Comparison of ENCODE assay signal across 25 cellular contexts in the genomic region with DNA sequence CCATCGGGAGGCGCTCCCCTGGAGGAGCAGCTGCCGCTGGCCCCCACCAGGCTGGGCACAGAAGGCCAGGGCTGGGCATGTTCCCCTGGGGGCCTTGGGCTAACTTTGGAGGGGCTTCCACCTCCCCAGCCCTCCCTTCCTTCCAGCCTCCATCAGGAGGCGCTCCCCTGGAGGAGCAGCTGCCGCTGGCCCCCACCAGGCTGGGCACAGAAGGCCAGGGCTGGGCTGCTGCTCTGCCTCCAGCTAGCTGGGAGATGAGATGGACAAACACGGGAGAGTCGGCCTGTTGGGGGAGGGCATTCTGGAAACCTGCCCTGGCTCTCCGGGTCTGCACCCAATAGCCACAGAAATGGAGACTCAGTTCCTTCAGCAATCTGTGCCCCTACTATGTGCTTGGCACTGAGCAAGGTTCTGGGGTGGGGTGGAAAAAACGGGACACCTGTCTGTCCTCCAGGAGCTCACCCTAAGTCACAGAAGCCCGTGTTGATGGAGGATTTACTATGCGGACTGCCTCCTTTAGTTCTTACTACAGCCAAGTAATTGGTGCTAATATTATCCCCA. TPM values are rescaled to one million over a fixed set of nuclear protein-coding genes. Genes with fewer than 3 reads are reported as not detected.
A peak's percentile ranks its signal among the peaks of the same experiment; 100 is the strongest.
DNase-seq lines count a peak whose midpoint lies in the region; ATAC-seq, FAIRE-seq and TF ChIP-seq lines count a peak whose summit lies in the region.
"Had no signal": no experiment of that assay in that cellular context is flagged by ENCODE, and none has a peak within 500 bp of the region (broad histone marks: within the 10 kb centered on the region; RNA-seq: fewer than 3 reads in every experiment).

No MANE protein-coding gene starts in this region.

- H3K4me1 ChIP-seq in K562 (replicated peaks in 1 of 2; ENCODE audit: control insufficient read depth in 2 of 2, insufficient read depth in 2 of 2, low read length in 2 of 2) (peaks cover 0 to 22% of the 10 kb centered on the region in 2 experiments; a peak in 3 of 5 replicates), muscle layer of duodenum (ENCODE audit: control insufficient read depth in 1 of 2, insufficient read depth in 2 of 2, low read length in 2 of 2) (peaks cover 9 to 50% of the 10 kb centered on the region in 2 donors), stomach smooth muscle (ENCODE audit: control insufficient read depth, insufficient read depth, low read length) (peaks cover 58% of the 10 kb centered on the region), spleen (peaks cover 0 to 53% (median 28%) of the 10 kb centered on the region in 6 donors)
- H3K4me1 ChIP-seq: SJSA1 had no signal

- no peak for TF ChIP-seq EP300 in K562 (IDR thresholded peaks at IDR 0.05; ENCODE audit: low read length)

- no peak overlapping the region for H3K9ac ChIP-seq in K562 (ENCODE audit: insufficient read depth in 1 of 2, low read depth in 2 of 2, low read length in 2 of 2)
- H3K9ac ChIP-seq in stomach smooth muscle (ENCODE audit: low read length in 2 of 2), result no peak overlapping the region

- H3K4me3 Mint-ChIP-seq in HFFc6, result no peak overlapping the region

- H3K27ac Mint-ChIP-seq in HFFc6, result no peak overlapping the region
- H3K27ac Mint-ChIP-seq: T-cell had no signal

- peaks cover 10% of the 10 kb centered on the region; the same call in 1 of the 2 replicates for H3K4me1 Mint-ChIP-seq in HFFc6 (ENCODE audit: low read depth)

- H4K20me1 ChIP-seq in K562 (replicated peaks; ENCODE audit: control insufficient read depth, insufficient read depth, low read length), result no peaks in the 10 kb centered on the region

- intact Hi-C loops in K562 (cut with micrococcal nuclease) (no loop called here), spleen (cut with DNase I; ENCODE audit: low total_unique reads) (no loop called here)

- TF ChIP-seq RAD21 in K562 (CRISPR knock-in tag; conservative IDR thresholded peaks at IDR 0.05 in 1 of 2, IDR thresholded peaks at IDR 0.05 in 1 of 2), result no peak

- POLR2A ChIA-PET in K562 (lab: Yijun Ruan, JAX), result interaction anchor here (0.6 to 1.2 kb wide), 4 partner anchors 10 to 286 kb away, joined by 3 read pairs; no protein-coding TSS in a partner anchor

- no TSS peak for BruUV-seq in K562 (replicated peaks; lab: Mats Ljungman, UMichigan)

- H3K4me2 ChIP-seq in K562 (ENCODE audit: insufficient read depth, low read length), result no peak overlapping the region

- no peak overlapping the region for H3K4me3 ChIP-seq in K562
- no peak overlapping the region for H3K4me3 ChIP-seq in muscle layer of duodenum (ENCODE audit: low read depth in 1 of 2, low read length in 2 of 2)
- H3K4me3 ChIP-seq in stomach smooth muscle (ENCODE audit: low read length in 2 of 2), result peak overlapping the region in 1 of 2 donors; percentile 8
- no peak overlapping the region for H3K4me3 ChIP-seq in spleen
- H3K4me3 ChIP-seq: SJSA1 had no signal

- H3K36me3 Mint-ChIP-seq in HFFc6 (ENCODE audit: low read depth), result no peaks in the 10 kb centered on the region
- H3K36me3 Mint-ChIP-seq: T-cell had no signal

- no peaks in the 10 kb centered on the region for H3K9me3 Mint-ChIP-seq in HFFc6
- H3K9me3 Mint-ChIP-seq: T-cell had no signal

- DNase-seq in HFFc6 (no peak), K562 (ENCODE audit: extremely low read depth in 1 of 4, low spot score in 3 of 4) (no peak), SW480 (ENCODE audit: low spot score) (no peak), NCI-H2227 (lab: John Stamatoyannopoulos, UW; ENCODE audit: unreplicated experiment) (no peak), spleen (no peak)
- DNase-seq: activated CD4-positive, alpha-beta T cell treated with anti-CD3 and anti-CD28 coated beads, Interleukin-2, amount 50 U/mL, for 1 hour; activated gamma-delta T cell treated with Interleukin-2 at 50 U/mL for 16 hours; activated T-cell treated with anti-CD3 and anti-CD28 coated beads, Interleukin-2, amount 50 U/mL, for 1 hour; Calu3; caudate nucleus; hippocampal formation; KBM-7; NCI-H1105; NCI-H187 treated with DMSO at 0.1 percent for 48 hours; NCI-H2171; NCI-H510A; RPMI8226; stimulated activated CD4-positive, alpha-beta T cell treated with anti-CD3 and anti-CD28 coated beads, Interleukin-15, amount 100 ng/mL, for 24 hours; stimulated activated CD4-positive, alpha-beta T cell treated with anti-CD3 and anti-CD28 coated beads, Interleukin-4, amount 100 ng/mL, for 4 hours; T-cell; trophoblast cell had no signal

- CTCF ChIA-PET in K562 (lab: Yijun Ruan, JAX; ENCODE audit: low intra/inter-chr PET ratio), result no interaction called here

- ATAC-seq in K562, result 0 out of 3 replicates have a peak, but pooled peaks have one; percentile 14
- ATAC-seq: T-cell had no signal

- no peaks in the 10 kb centered on the region for H3K36me3 ChIP-seq in K562 (ENCODE audit: control insufficient read depth, insufficient read depth, low read length)
- no peaks in the 10 kb centered on the region for H3K36me3 ChIP-seq in muscle layer of duodenum (ENCODE audit: control insufficient read depth in 1 of 2, insufficient read depth in 2 of 2, low read length in 2 of 2)
- no peaks in the 10 kb centered on the region for H3K36me3 ChIP-seq in stomach smooth muscle (ENCODE audit: control insufficient read depth in 2 of 2, insufficient read depth in 2 of 2, low read length in 2 of 2)
- no peaks in the 10 kb centered on the region for H3K36me3 ChIP-seq in spleen
- H3K36me3 ChIP-seq: SJSA1 had no signal

- H3K79me2 ChIP-seq in K562 (ENCODE audit: control insufficient read depth, insufficient read depth, low read length), result no peaks in the 10 kb centered on the region

- H3K9me3 ChIP-seq in K562 (replicated peaks; ENCODE audit: control insufficient read depth, insufficient read depth, low read depth, low read length) (no peaks in the 10 kb centered on the region), muscle layer of duodenum (ENCODE audit: control insufficient read depth in 1 of 2, low read length in 2 of 2) (no peaks in the 10 kb centered on the region), stomach smooth muscle (ENCODE audit: control insufficient read depth in 2 of 2, low read length in 2 of 2) (no peaks in the 10 kb centered on the region), spleen (no peaks in the 10 kb centered on the region)
- H3K9me3 ChIP-seq: SJSA1 had no signal

- TF ChIP-seq POLR2A in K562 (conservative IDR thresholded peaks at IDR 0.05), result no peak
- no peak for TF ChIP-seq POLR2A in spleen (IDR thresholded peaks at IDR 0.05)

- H3K27me3 ChIP-seq in K562 (ENCODE audit: control insufficient read depth in 2 of 2, insufficient read depth in 2 of 2, low read length in 2 of 2) (no peaks in the 10 kb centered on the region), muscle layer of duodenum (ENCODE audit: low read depth, low read length) (no peaks in the 10 kb centered on the region), stomach smooth muscle (ENCODE audit: control insufficient read depth in 1 of 2, insufficient read depth in 2 of 2, low read length in 2 of 2) (no peaks in the 10 kb centered on the region), spleen (replicated peaks in 1 of 7) (peaks cover 0 to 19% (median 0%) of the 10 kb centered on the region in 7 donors)
- H3K27me3 ChIP-seq: SJSA1 had no signal

- peaks cover 7% of the 10 kb centered on the region; the same call in 1 of the 2 replicates for H3K27me3 Mint-ChIP-seq in HFFc6 (ENCODE audit: insufficient read depth)

- H3K27ac ChIP-seq in K562 (ENCODE audit: extremely low read depth, low read depth, low read length) (no peak overlapping the region), muscle layer of duodenum (ENCODE audit: low read length) (peak overlapping the region; percentile 16), stomach smooth muscle (ENCODE audit: low read length) (peak overlapping the region; percentile 60), spleen (no peak overlapping the region)
- H3K27ac ChIP-seq: SJSA1 had no signal

- no peak overlapping the region for H2AFZ ChIP-seq in K562 (ENCODE audit: low read depth, low read length)

- no peak for FAIRE-seq in K562 (lab: Jason Lieb, UNC)
- FAIRE-seq: H54 had no signal

- WGBS in K562 (ENCODE audit: insufficient coverage, low coverage, missing lambda C conversion rate), result 9% methylated on average over 6 of the region's 11 CpGs
- 77 to 89% (median 86%) methylated on average over 6 to 11 of the region's 11 CpGs for WGBS in spleen, 5 donors

- peak; percentile 37 for TF ChIP-seq CTCF in HFFc6 (IDR thresholded peaks at IDR 0.05)
- no peak for TF ChIP-seq CTCF in K562 (IDR thresholded peaks at IDR 0.05 in 2 of 3, conservative IDR thresholded peaks at IDR 0.05 in 1 of 3; ENCODE audit: insufficient read depth in 2 of 3, low read depth in 1 of 3, low read length in 3 of 3)
- TF ChIP-seq CTCF in spleen (IDR thresholded peaks at IDR 0.05 in 8 of 11, conservative IDR thresholded peaks at IDR 0.05 in 3 of 11), result no peak

- in situ Hi-C loops in K562 (cut with MboI), result no loop called here

- no peaks in the 10 kb centered on the region for H3K9me1 ChIP-seq in K562 (ENCODE audit: control insufficient read depth, insufficient read depth, low read length)

TF ChIP-seq in K562, 482 proteins besides CTCF, POLR2A, EP300 and RAD21 (continues in another document):
- peak; percentile 84; the same call in 1 of the 2 replicates for TF ChIP-seq ZKSCAN1 (IDR thresholded peaks at IDR 0.05; ENCODE audit: low read depth, low read length)
- TF ChIP-seq ZNF184 (CRISPR knock-in tag; IDR thresholded peaks at IDR 0.05), result no peak

RNA-seq across cellular contexts. Expression of a gene that starts 39.0 kb away (rescaled TPM):
- total RNA-seq in HFFc6 (2021; fragmentation: NEBNext Ultra II Directional; extraction: Animal tissue kit (Norgen Biotek cat#: 25700)), result 100 to 1,000 TPM; 541 to 709 (median 649) TPM
- total RNA-seq in K562 (2011; cell fraction: chromatin; rRNA removed; ENCODE audit: low replicate concordance), result 275 and 365 TPM in 2 replicates
- total RNA-seq in K562 (2011; cell fraction: nucleolus; rRNA removed), result 109 and 134 TPM in 2 replicates
- 215 and 268 TPM in 2 replicates for total RNA-seq in K562 (2011; cell fraction: nucleoplasm; rRNA removed)
- total RNA-seq in K562 (2014; rRNA removed) (118 and 123 TPM in 2 replicates), K562 (2014; rRNA removed; fragmentation: Illumina TruSeq; extraction: Trizol) (154 and 166 TPM in 2 replicates), K562 (2015; rRNA removed; fragmentation: Illumina TruSeq; extraction: Trizol) (141 and 147 TPM in 2 replicates), K562 (2021) (206 TPM in 2 replicates), spleen (100 to 1,000 TPM in 2 of 7 donors, 10 to 100 TPM in 5; 71.2 to 119 (median 79.1) TPM)
- polyA plus RNA-seq in K562 (2011; rRNA removed) (265 and 280 TPM in 2 replicates), K562 (2014; fragmentation: Illumina TruSeq; extraction: Trizol) (142 and 159 TPM in 2 replicates), K562 (2014; fragmentation: Nextera tagmentation; extraction: Ambion mirVana) (10 to 100 TPM; 55.2 to 68.6 TPM), K562 (2014; rRNA removed) (125 and 150 TPM in 2 replicates), spleen (10 to 100 TPM; 12.0 to 26.1 (median 17.1) TPM)
- polyA plus RNA-seq in K562 (2011; cell fraction: cytosol; rRNA removed), result 140 and 201 TPM in 2 replicates
- polyA plus RNA-seq in K562 (2011; cell fraction: nucleus; rRNA removed), result 132 and 151 TPM in 2 replicates
- polyA plus RNA-seq in K562 (2012), result 106 and 126 TPM in 2 replicates
- polyA minus RNA-seq in K562 (2011; rRNA and poly(A)+ RNA removed), result 667 and 775 TPM in 2 replicates
- polyA minus RNA-seq in K562 (2011; cell fraction: cytosol; rRNA and poly(A)+ RNA removed), result 210 and 245 TPM in 2 replicates
- polyA minus RNA-seq in K562 (2011; cell fraction: nucleus; rRNA and poly(A)+ RNA removed), result 85.0 and 160 TPM in 2 replicates

Comparison
In these comparisons a context has a peak if more than half of its experiments do, and no peak if none do; other contexts are left out.
1. H3K27ac ChIP-seq: peak in muscle layer of duodenum (single experiment) and stomach smooth muscle (single experiment); none in K562 (single experiment) and spleen (0 of 8).